8 cellular contexts compared by ENCODE assay signal in the genomic region with DNA sequence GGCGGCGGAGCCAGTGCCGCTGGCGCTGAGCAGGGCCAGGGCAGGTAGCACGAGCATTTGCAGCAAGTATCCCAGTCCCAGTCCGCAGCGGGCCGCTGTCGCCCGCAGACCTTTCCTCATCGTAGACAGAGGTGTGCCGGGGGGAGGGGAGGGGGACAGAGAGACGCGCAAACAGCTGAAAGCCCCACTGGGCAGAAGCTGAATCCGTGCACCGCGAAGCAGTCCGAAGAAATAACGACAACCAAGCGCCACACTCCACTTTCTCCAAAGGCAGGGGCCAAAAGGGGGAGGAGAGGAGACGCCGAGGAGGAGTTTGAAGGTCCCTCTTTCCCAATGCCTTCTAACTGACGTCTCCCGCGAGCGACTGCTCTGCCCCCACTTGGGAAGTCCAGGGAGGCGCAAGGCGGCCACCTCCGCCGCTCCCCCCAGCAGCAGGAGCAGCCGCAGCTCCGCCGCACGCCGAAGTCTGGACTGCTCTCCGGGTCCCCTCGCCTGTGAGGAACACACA. TPM values are rescaled to one million over a fixed set of nuclear protein-coding genes. Genes with fewer than 3 reads are reported as not detected.
DNase-seq lines count a peak whose midpoint lies in the region; ATAC-seq, FAIRE-seq and TF ChIP-seq lines count a peak whose summit lies in the region.

A gene (minus strand): TSS at position 236 of the 508 bp plus-strand sequence.

- peak within 1 kb of the TSS; percentile 71 for H3K4me3 Mint-ChIP-seq in activated naive CD8-positive, alpha-beta T cell

- H3K4me3 ChIP-seq in AG09309 (ENCODE audit: control insufficient read depth, low read depth, low read length) = peak within 1 kb of the TSS; percentile 31

- DNase-seq in AG09309 (ENCODE audit: low read depth) (no peak), cardiac septum (ENCODE audit: low spot score) (peak; percentile 77), nucleus accumbens (lab: John Stamatoyannopoulos, UW) (peak in 42 of 56 donors; percentile 55 to 93 (median 86)), GM10266 (ENCODE audit: extremely low spot score) (no peak), GM12891 (ENCODE audit: insufficient read length, low spot score) (no peak)

- peak; percentile 2 for ATAC-seq in HG02759 (IDR thresholded peaks at IDR 0.05; ENCODE audit: unreplicated experiment)
- ATAC-seq in HG02571 (IDR thresholded peaks at IDR 0.05; ENCODE audit: unreplicated experiment) = no peak

- H3K4me1 Mint-ChIP-seq in activated naive CD8-positive, alpha-beta T cell (ENCODE audit: low read depth) = peaks cover 17% of the 10 kb centered on the region

- H3K9me3 Mint-ChIP-seq in activated naive CD8-positive, alpha-beta T cell (ENCODE audit: low read depth) = no peaks in the 10 kb centered on the region

- intact Hi-C loops in cardiac septum (cut with DNase I) = loop anchor here (5.0 kb wide), 1 partner anchor 41 kb away; no protein-coding TSS in a partner anchor

- TF ChIP-seq CTCF in AG09309 (IDR thresholded peaks at IDR 0.05; ENCODE audit: control insufficient read depth, insufficient read depth, low read depth, low read length, missing control alignments) (no peak), GM10266 (IDR thresholded peaks at IDR 0.05; ENCODE audit: control insufficient read depth, insufficient read depth, low read depth, missing control alignments) (no peak)

- H3K36me3 Mint-ChIP-seq in activated naive CD8-positive, alpha-beta T cell = no peaks in the 10 kb centered on the region

- H3K27ac Mint-ChIP-seq in activated naive CD8-positive, alpha-beta T cell = no peak within 1 kb of the TSS

- peaks cover 38% of the 10 kb centered on the region for H3K27me3 Mint-ChIP-seq in activated naive CD8-positive, alpha-beta T cell

- no peak for FAIRE-seq in GM12891 (lab: Jason Lieb, UNC)

- TF ChIP-seq POLR2A in GM12891 (IDR thresholded peaks at IDR 0.05; ENCODE audit: low read depth, low read length) = no peak

TF ChIP-seq in GM12891, 5 proteins besides CTCF, POLR2A, EP300 and RAD21:
- TF ChIP-seq SPI1 (IDR thresholded peaks at IDR 0.05; ENCODE audit: low read depth, low read length) = no peak
- no peak for TF ChIP-seq TAF1 (IDR thresholded peaks at IDR 0.05; ENCODE audit: low read depth, low read length)
- no peak for TF ChIP-seq POLR2AphosphoS5 (IDR thresholded peaks at IDR 0.05; ENCODE audit: low read depth, low read length)
- no peak for TF ChIP-seq PAX5 (IDR thresholded peaks at IDR 0.05; ENCODE audit: insufficient read depth, low read length, severe bottlenecking)
- no peak for TF ChIP-seq POU2F2 (IDR thresholded peaks at IDR 0.05; ENCODE audit: low read depth, low read length)

RNA-seq across cellular contexts. Expression of the gene that starts here (rescaled TPM):
- 1.7 TPM for total RNA-seq in cardiac septum
- polyA plus RNA-seq in GM12891 (2012; ENCODE audit: low read depth, missing spikeins) = not detected

Comparison
In these comparisons a context has a peak if more than half of its experiments do, and no peak if none do; other contexts are left out.
1. DNase-seq: peak in cardiac septum (single experiment) and nucleus accumbens (42 of 56); none in AG09309 (single experiment), GM10266 (single experiment) and GM12891 (single experiment).